ENCODE assay signal across 8 cellular contexts in genomic region chr16:70250748-70251650, GRCh38. TPM values are rescaled to one million over a fixed set of nuclear protein-coding genes. Genes with fewer than 3 reads are reported as not detected.
DNase-seq lines count a peak whose midpoint lies in the region; ATAC-seq and TF ChIP-seq lines count a peak whose summit lies in the region.

No MANE protein-coding gene starts in this region.

- WGBS in thymus, result 2% methylated on average over 97 of the region's 97 CpGs

- H3K36me3 ChIP-seq in mucosa of descending colon (ENCODE audit: low read depth), result peaks cover 5% of the 10 kb centered on the region
- H3K36me3 ChIP-seq in thymus (ENCODE audit: control insufficient read depth, insufficient read depth), result peaks cover 38% of the 10 kb centered on the region

- POLR2A ChIA-PET in GM10248 (lab: Yijun Ruan, JAX), result interaction anchor here (0.6 to 1.3 kb wide), 3 partner anchors 9 to 700 kb away, joined by 3 to 5 read pairs (median 3); partner anchors contain the start of gene AARS1

- H3K27me3 Mint-ChIP-seq in endothelial cell (ENCODE audit: unreplicated experiment), result peaks cover 19% of the 10 kb centered on the region

- peaks cover 4% of the 10 kb centered on the region for H3K4me1 Mint-ChIP-seq in endothelial cell (ENCODE audit: unreplicated experiment)

- peaks cover 21% of the 10 kb centered on the region for H3K36me3 Mint-ChIP-seq in endothelial cell (ENCODE audit: low read depth, unreplicated experiment)

- H3K4me3 Mint-ChIP-seq in endothelial cell (ENCODE audit: unreplicated experiment), result peak overlapping the region; percentile 90

- H3K27ac Mint-ChIP-seq in endothelial cell (ENCODE audit: unreplicated experiment), result no peak overlapping the region

- peak; percentile 62 for DNase-seq in GM10248 (ENCODE audit: extremely low spot score)
- peak; percentile 76 for DNase-seq in HuH-7.5 (ENCODE audit: low spot score)
- DNase-seq in activated CD4-positive, CD25-positive, alpha-beta regulatory T cell treated with anti-CD3 and anti-CD28 coated beads, Interleukin-2, amount 50 U/mL, for 72 hours, result peak; percentile 57
- DNase-seq in endothelial cell (ENCODE audit: low spot score), result peak; percentile 61
- peak; percentile 45 to 73 (median 70) for DNase-seq in mucosa of descending colon
- DNase-seq in GF-D8 (lab: John Stamatoyannopoulos, UW), result no peak

- H3K27me3 ChIP-seq in thymus (ENCODE audit: control insufficient read depth, insufficient read depth), result no peaks in the 10 kb centered on the region

- TF ChIP-seq CTCF in GM10248 (IDR thresholded peaks at IDR 0.05; ENCODE audit: control extremely low read depth, extremely low read depth, low read depth, missing control alignments), result no peak
- no peak for TF ChIP-seq CTCF in endothelial cell (IDR thresholded peaks at IDR 0.05; ENCODE audit: unreplicated experiment)
- TF ChIP-seq CTCF in mucosa of descending colon (IDR thresholded peaks at IDR 0.05), result no peak

- H3K9me3 Mint-ChIP-seq in endothelial cell (ENCODE audit: unreplicated experiment), result no peaks in the 10 kb centered on the region

- ATAC-seq in GM21619 (IDR thresholded peaks at IDR 0.05; ENCODE audit: unreplicated experiment) (peak; percentile 39), mucosa of descending colon (peak; percentile 75)

- H3K4me1 ChIP-seq in mucosa of descending colon (ENCODE audit: low read depth) (peaks cover 16% of the 10 kb centered on the region), thymus (ENCODE audit: control insufficient read depth, insufficient read depth, low read length) (peaks cover 5% of the 10 kb centered on the region)

- CTCF ChIA-PET in GM10248 (lab: Yijun Ruan, JAX), result interaction anchor here (0.9 to 5.8 kb wide), 9 partner anchors 11 to 100 kb away, joined by 3 to 38 read pairs (median 4); partner anchors contain the start of gene DDX19B

- intact Hi-C loops in mucosa of descending colon (cut with DNase I, micrococcal nuclease), result no loop called here

- H3K27ac ChIP-seq in thymus (ENCODE audit: low read depth), result peak overlapping the region; percentile 95

- no peaks in the 10 kb centered on the region for H3K9me3 ChIP-seq in mucosa of descending colon
- H3K9me3 ChIP-seq in thymus (ENCODE audit: control insufficient read depth), result no peaks in the 10 kb centered on the region

- H3K4me3 ChIP-seq in mucosa of descending colon (peak overlapping the region; percentile 50), thymus (ENCODE audit: low read length) (peak overlapping the region; percentile 73)

RNA-seq across cellular contexts. Expression of gene EXOSC6, which starts 0.7 kb away (rescaled TPM):
- total RNA-seq in endothelial cell (ENCODE audit: unreplicated experiment), result 25.1 TPM
- 10 to 100 TPM; 14.7 to 29.3 (median 19.4) TPM for total RNA-seq in mucosa of descending colon
- 22.8 TPM for polyA plus RNA-seq in thymus

RNA-seq across cellular contexts. Expression of gene AARS1, which starts 38.3 kb away (rescaled TPM):
- total RNA-seq in endothelial cell (ENCODE audit: unreplicated experiment) (60.4 TPM), mucosa of descending colon (10 to 100 TPM; 30.1 to 77.7 (median 42.7) TPM)
- polyA plus RNA-seq in thymus, result 27.0 TPM

RNA-seq across cellular contexts. Expression of gene DDX19B, which starts 48.0 kb away (rescaled TPM):
- total RNA-seq in endothelial cell (ENCODE audit: unreplicated experiment) (37.1 TPM), mucosa of descending colon (10 to 100 TPM; 22.5 to 34.7 (median 28.7) TPM)
- polyA plus RNA-seq in thymus, result 24.3 TPM
